8 cellular contexts compared by ENCODE assay signal in genomic region chr2:226800941-226801784, GRCh38. TPM values are rescaled to one million over a fixed set of nuclear protein-coding genes. Genes with fewer than 3 reads are reported as not detected.
DNase-seq lines count a peak whose midpoint lies in the region; ATAC-seq, FAIRE-seq and TF ChIP-seq lines count a peak whose summit lies in the region.

No MANE protein-coding gene starts in this region.

- peak; percentile 79 for ATAC-seq in HG02642 (IDR thresholded peaks at IDR 0.05; ENCODE audit: poor library complexity, unreplicated experiment)

- TF ChIP-seq POLR2A in GM12891 (IDR thresholded peaks at IDR 0.05; ENCODE audit: low read depth, low read length), result no peak

- peak; percentile 70 for DNase-seq in GM12891 (ENCODE audit: insufficient read length, low spot score)
- DNase-seq in NCI-H2029 treated with DMSO at 0.1 percent for 48 hours (lab: John Stamatoyannopoulos, UW), result peak; percentile 59
- peak; percentile 79 for DNase-seq in activated CD4-positive, CD25-positive, alpha-beta regulatory T cell treated with anti-CD3 and anti-CD28 coated beads, Interleukin-2, amount 50 U/mL, for 72 hours
- DNase-seq in cerebellum (ENCODE audit: low spot score), result peak; percentile 96
- DNase-seq in stimulated activated CD4-positive, alpha-beta T cell treated with anti-CD3 and anti-CD28 coated beads, Interleukin-4, amount 100 ng/mL, for 1 hour, result peak; percentile 83
- no peak for DNase-seq in NCI-H1048 (lab: John Stamatoyannopoulos, UW)

- H3K27ac ChIP-seq in layer of hippocampus (ENCODE audit: low read depth, low read length), result peak overlapping the region; percentile 68

- FAIRE-seq in GM12891 (lab: Jason Lieb, UNC), result peak; percentile 97

- no peaks in the 10 kb centered on the region for H3K27me3 ChIP-seq in layer of hippocampus (ENCODE audit: control insufficient read depth, insufficient read depth, low read length)

TF ChIP-seq in GM12891, 5 proteins besides CTCF, POLR2A, EP300 and RAD21:
- no peak for TF ChIP-seq TAF1 (IDR thresholded peaks at IDR 0.05; ENCODE audit: low read depth, low read length)
- no peak for TF ChIP-seq PAX5 (IDR thresholded peaks at IDR 0.05; ENCODE audit: insufficient read depth, low read length, severe bottlenecking)

RNA-seq across cellular contexts. Expression of gene IRS1, which starts 1.5 kb away (rescaled TPM):
- polyA plus RNA-seq in GM12891 (2012; ENCODE audit: low read depth, missing spikeins), result 0.05 TPM
- total RNA-seq in cerebellum, result 12.2 TPM

RNA-seq across cellular contexts. Expression of gene RHBDD1, which starts 34.7 kb away (rescaled TPM):
- 10.2 TPM for polyA plus RNA-seq in GM12891 (2012; ENCODE audit: low read depth, missing spikeins)
- 70.5 TPM for total RNA-seq in cerebellum
